Comparison of ENCODE assay signal across 8 cellular contexts in the genomic region with DNA sequence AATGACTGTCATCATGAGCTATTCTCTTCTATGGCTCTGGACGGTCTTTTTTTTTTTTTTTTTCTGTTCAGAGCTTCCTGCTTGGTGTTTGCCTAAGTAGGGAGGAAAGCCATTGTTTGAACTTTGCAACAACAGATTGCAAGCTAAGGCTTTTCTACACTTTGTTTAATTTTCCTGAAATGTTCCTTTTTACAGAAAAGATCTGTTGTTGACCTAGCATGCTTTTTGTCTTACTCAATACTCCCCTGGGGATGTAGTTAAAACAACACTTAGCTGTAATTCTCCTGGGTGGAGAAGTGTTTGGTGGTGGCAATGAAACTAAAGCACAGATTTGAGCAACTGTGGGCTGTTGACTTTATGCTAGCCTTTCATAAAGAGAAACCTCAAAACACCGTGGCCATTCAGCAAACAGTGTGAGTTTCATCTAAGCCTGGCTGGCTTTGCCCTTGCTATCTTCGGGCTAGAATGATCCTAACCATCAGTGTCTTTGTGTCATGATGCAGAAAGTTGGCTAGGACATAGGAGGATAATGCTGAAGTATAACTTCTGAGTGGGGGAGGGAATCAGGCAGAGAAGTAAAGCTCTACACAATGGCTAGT.
DNase-seq lines count a peak whose midpoint lies in the region; ATAC-seq lines count a peak whose summit lies in the region.

No MANE protein-coding gene starts in this region.

- DNase-seq in Right ventricle myocardium inferior (ENCODE audit: missing footprints) (no peak), cardiac septum (ENCODE audit: low spot score) (no peak), T-cell (no peak), right cardiac atrium (no peak), NCI-H526 treated with DMSO at 0.1 percent for 48 hours (lab: John Stamatoyannopoulos, UW) (no peak), DMS 273 (lab: John Stamatoyannopoulos, UW; ENCODE audit: unreplicated experiment) (no peak)
- DNase-seq in activated CD8-positive, alpha-beta memory T cell treated with anti-CD3 and anti-CD28 coated beads, Interleukin-2, amount 50 U/mL, for 4 hours: no peak

- peaks cover 3% of the 10 kb centered on the region for H3K4me1 ChIP-seq in right cardiac atrium (ENCODE audit: control insufficient read depth, insufficient read depth, low read length)

- H3K27ac Mint-ChIP-seq in T-cell: peak overlapping the region; percentile 42 to 48

- peak overlapping the region; percentile 97 for H3K27ac ChIP-seq in right cardiac atrium (ENCODE audit: low read length)

- no peaks in the 10 kb centered on the region for H3K9me3 Mint-ChIP-seq in T-cell

- intact Hi-C loops in Right ventricle myocardium inferior (cut with DNase I) (no loop called here), cardiac septum (cut with DNase I) (no loop called here), right cardiac atrium (cut with DNase I) (no loop called here)

- no peaks in the 10 kb centered on the region for H3K9me3 ChIP-seq in right cardiac atrium (ENCODE audit: control insufficient read depth, low read length)

- H3K36me3 Mint-ChIP-seq in T-cell: no peaks in the 10 kb centered on the region

- no peaks in the 10 kb centered on the region for H3K27me3 Mint-ChIP-seq in T-cell

- CTCF ChIA-PET in T-cell (lab: Charles Lee): interaction anchor here in 1 of 2 donors (0.6 to 1.6 kb wide), 4 partner anchors 15 to 753 kb away, joined by 3 to 5 read pairs (median 4); no protein-coding TSS in a partner anchor

- H3K4me3 Mint-ChIP-seq in T-cell: no peak overlapping the region

- POLR2A ChIA-PET in T-cell (lab: Charles Lee): interaction anchor here in 1 of 2 donors (0.5 kb wide), 1 partner anchor 944 kb away, joined by 3 read pairs; no protein-coding TSS in a partner anchor

- whole genome bisulfite sequencing in right cardiac atrium: 22% methylated on average over 3 of the region's 3 CpGs

- H3K4me1 Mint-ChIP-seq in T-cell: peaks cover 38 to 60% (median 40%) of the 10 kb centered on the region in 3 donors

- no peaks in the 10 kb centered on the region for H3K27me3 ChIP-seq in right cardiac atrium (ENCODE audit: control insufficient read depth, insufficient read depth)

- ATAC-seq in Right ventricle myocardium inferior: peak; percentile 48
- ATAC-seq in HG02981 (IDR thresholded peaks at IDR 0.05; ENCODE audit: unreplicated experiment): peak; percentile 87
- ATAC-seq in T-cell (replicated peaks in 1 of 4): no peak
- peak; percentile 78 to 86 for ATAC-seq in right cardiac atrium

- H3K4me3 ChIP-seq in right cardiac atrium (ENCODE audit: low read length): no peak overlapping the region

Comparison
In these comparisons a context has a peak if more than half of its experiments do, and no peak if none do; other contexts are left out.
1. ATAC-seq: peak in Right ventricle myocardium inferior (single experiment), HG02981 (single experiment) and right cardiac atrium (2 of 2); none in T-cell (0 of 4).